In the genomic region with DNA sequence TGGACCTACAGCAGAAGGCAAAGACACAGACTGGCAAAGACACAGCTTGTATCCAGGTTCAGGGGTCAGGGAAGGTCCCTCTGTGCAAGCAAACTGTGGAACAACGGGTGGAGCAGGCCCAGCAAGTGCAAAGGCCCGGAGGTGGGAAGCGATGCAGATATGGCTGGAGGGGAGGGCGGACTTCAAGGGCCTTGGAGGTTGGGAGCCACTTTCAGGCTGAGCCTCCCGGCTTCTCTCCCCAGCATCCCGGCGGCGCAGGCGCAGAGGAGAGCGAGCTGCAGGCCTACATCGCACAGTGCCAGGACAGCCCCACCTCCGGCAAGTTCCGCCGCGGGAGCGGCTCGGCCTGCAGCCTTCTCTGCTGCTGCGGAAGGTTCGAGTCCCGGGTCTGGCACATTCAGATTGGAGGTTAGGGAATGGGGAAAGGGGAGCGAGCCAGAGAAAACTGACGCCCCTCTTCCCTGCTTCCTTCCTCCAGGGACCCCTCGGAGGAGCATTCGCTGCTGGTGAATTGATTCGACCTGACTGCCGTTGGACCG, we compare ENCODE assay signal across 8 cellular contexts. TPM values are rescaled to one million over a fixed set of nuclear protein-coding genes. Genes with fewer than 3 reads are reported as not detected.
DNase-seq lines count a peak whose midpoint lies in the region; ATAC-seq and TF ChIP-seq lines count a peak whose summit lies in the region.

No MANE protein-coding gene starts in this region.

- H3K27ac ChIP-seq in brain microvascular endothelial cell (peak overlapping the region; percentile 13), skeletal muscle tissue (ENCODE audit: low read depth, low read length) (peak overlapping the region; percentile 86)

- TF ChIP-seq CTCF in brain microvascular endothelial cell (IDR thresholded peaks at IDR 0.05; ENCODE audit: low read depth, low read length, missing control alignments): no peak

- H3K4me3 Mint-ChIP-seq in activated T-cell treated with anti-CD3 and anti-CD28 coated beads, Interleukin-2, amount 50 U/mL, for 4 hours: peak overlapping the region; percentile 92

- no peaks in the 10 kb centered on the region for H3K9me3 ChIP-seq in skeletal muscle tissue (ENCODE audit: control insufficient read depth in 3 of 3, low read length in 3 of 3)

- in situ Hi-C loops in brain microvascular endothelial cell (cut with HindIII; ENCODE audit: low pct_ligation_motif_present, low sequenced_read_pairs): no loop called here

- no peaks in the 10 kb centered on the region for H3K9me3 Mint-ChIP-seq in activated T-cell treated with anti-CD3 and anti-CD28 coated beads, Interleukin-2, amount 50 U/mL, for 4 hours

- H3K4me1 Mint-ChIP-seq in activated T-cell treated with anti-CD3 and anti-CD28 coated beads, Interleukin-2, amount 50 U/mL, for 4 hours (ENCODE audit: low read depth): peaks cover 15% of the 10 kb centered on the region

- H3K27me3 Mint-ChIP-seq in activated T-cell treated with anti-CD3 and anti-CD28 coated beads, Interleukin-2, amount 50 U/mL, for 4 hours (ENCODE audit: low read depth): no peaks in the 10 kb centered on the region

- H3K9ac ChIP-seq in skeletal muscle tissue (ENCODE audit: low read depth in 1 of 3, low read length in 3 of 3): peak overlapping the region; percentile 81 to 92 (median 88)

- peaks cover 12 to 24% (median 20%) of the 10 kb centered on the region in 3 donors for H3K4me1 ChIP-seq in skeletal muscle tissue (ENCODE audit: control insufficient read depth in 3 of 3, insufficient read depth in 3 of 3, low read length in 3 of 3)

- H3K27me3 ChIP-seq in brain microvascular endothelial cell (replicated peaks) (no peaks in the 10 kb centered on the region), skeletal muscle tissue (ENCODE audit: control insufficient read depth in 3 of 3, insufficient read depth in 3 of 3, low read length in 3 of 3) (no peaks in the 10 kb centered on the region)

- no peaks in the 10 kb centered on the region for H3K36me3 Mint-ChIP-seq in activated T-cell treated with anti-CD3 and anti-CD28 coated beads, Interleukin-2, amount 50 U/mL, for 4 hours (ENCODE audit: insufficient read depth)

- no peak for ATAC-seq in activated T-cell treated with anti-CD3 and anti-CD28 coated beads, Interleukin-2, amount 50 U/mL, for 4 hours

- H3K4me3 ChIP-seq in brain microvascular endothelial cell (ENCODE audit: low read depth, low read length) (peak overlapping the region; percentile 98), skeletal muscle tissue (ENCODE audit: low read length in 3 of 3) (peak overlapping the region; percentile 88 to 98 (median 97))

- H3K36me3 ChIP-seq in brain microvascular endothelial cell (replicated peaks) (peaks cover 9% of the 10 kb centered on the region), skeletal muscle tissue (ENCODE audit: control insufficient read depth in 3 of 3, insufficient read depth in 3 of 3, low read length in 3 of 3) (peaks cover 18 to 19% (median 19%) of the 10 kb centered on the region in 3 donors)

- DNase-seq in activated T-cell treated with anti-CD3 and anti-CD28 coated beads, Interleukin-2, amount 50 U/mL, for 4 hours: no peak
- no peak for DNase-seq in activated T-cell treated with anti-CD3 and anti-CD28 coated beads, Interleukin-2, amount 50 U/mL, for 1 hour
- no peak for DNase-seq in brain microvascular endothelial cell
- peak; percentile 52 for DNase-seq in iris pigment epithelial cell (ENCODE audit: low read depth)
- no peak for DNase-seq in NCI-H187 treated with DMSO at 0.1 percent for 48 hours (lab: John Stamatoyannopoulos, UW)
- no peak for DNase-seq in stimulated activated naive CD4-positive, alpha-beta T cell (lab: John Stamatoyannopoulos, UW)
- no peak for DNase-seq in COR-L47 (lab: John Stamatoyannopoulos, UW)

RNA-seq across cellular contexts. Expression of gene PNPLA6, which starts 2.2 kb away (rescaled TPM):
- total RNA-seq in activated T-cell treated with anti-CD3 and anti-CD28 coated beads, Interleukin-2, amount 50 U/mL, for 4 hours: 100 to 1,000 TPM; 106 to 121 (median 107) TPM
- total RNA-seq in skeletal muscle tissue: 52.7 TPM

RNA-seq across cellular contexts. Expression of gene MCOLN1, which starts 10.9 kb away (rescaled TPM):
- total RNA-seq in activated T-cell treated with anti-CD3 and anti-CD28 coated beads, Interleukin-2, amount 50 U/mL, for 4 hours: 10 to 100 TPM; 20.5 to 27.4 (median 22.6) TPM
- total RNA-seq in skeletal muscle tissue: 5.2 TPM

RNA-seq across cellular contexts. Expression of gene ZNF358, which starts 17.4 kb away (rescaled TPM):
- 1 to 10 TPM; 4.8 to 5.6 (median 5.1) TPM for total RNA-seq in activated T-cell treated with anti-CD3 and anti-CD28 coated beads, Interleukin-2, amount 50 U/mL, for 4 hours
- 14.6 TPM for total RNA-seq in skeletal muscle tissue

RNA-seq across cellular contexts. Expression of gene PEX11G, which starts 44.5 kb away (rescaled TPM):
- total RNA-seq in activated T-cell treated with anti-CD3 and anti-CD28 coated beads, Interleukin-2, amount 50 U/mL, for 4 hours: 1 to 10 TPM in 1 of 3 donors, under 1 TPM in 2; 0.76 to 1.1 (median 0.90) TPM
- 3.1 TPM for total RNA-seq in skeletal muscle tissue
